Comparison of ENCODE assay signal across 11 cellular contexts in genomic region chr12:47272412-47273190, GRCh38.
DNase-seq lines count a peak whose midpoint lies in the region; ATAC-seq, FAIRE-seq and TF ChIP-seq lines count a peak whose summit lies in the region.
"Had no signal": no experiment of that assay in that cellular context is flagged by ENCODE, and none has a peak within 500 bp of the region (broad histone marks: within the 10 kb centered on the region; RNA-seq: fewer than 3 reads in every experiment).

No MANE protein-coding gene starts in this region.

- no peaks in the 10 kb centered on the region for H3K79me2 ChIP-seq in osteoblast (ENCODE audit: insufficient read depth, low read length)

- ATAC-seq in esophagus mucosa, result no peak

- FAIRE-seq in RCC 7860 (lab: Jason Lieb, UNC), result no peak

- DNase-seq in NCI-H510A treated with DMSO at 0.1 percent for 48 hours (lab: John Stamatoyannopoulos, UW), result peak; percentile 34
- DNase-seq in NCI-H510A (lab: John Stamatoyannopoulos, UW), result no peak
- DNase-seq in RCC 7860 (ENCODE audit: low spot score), result peak; percentile 26
- DNase-seq in cardiac fibroblast (ENCODE audit: low read depth in 2 of 2), result peak; percentile 18 to 60
- DNase-seq in osteoblast (ENCODE audit: insufficient read length, low spot score, missing footprints), result peak; percentile 64
- no peak for DNase-seq in effector memory CD4-positive, alpha-beta T cell
- no peak for DNase-seq in DMS 273 (lab: John Stamatoyannopoulos, UW; ENCODE audit: unreplicated experiment)
- DNase-seq: 8988T; activated effector memory CD4-positive, alpha-beta T cell treated with anti-CD3 and anti-CD28 coated beads, Interleukin-2, amount 50 U/mL, for 16 hours; RPMI8226 had no signal

- TF ChIP-seq CTCF in cardiac fibroblast (IDR thresholded peaks at IDR 0.05; ENCODE audit: low read depth, low read length), result no peak
- no peak for TF ChIP-seq CTCF in osteoblast (IDR thresholded peaks at IDR 0.05; ENCODE audit: extremely low read depth, low read depth, low read length)

- H4K20me1 ChIP-seq in osteoblast (ENCODE audit: insufficient read depth, low read length), result no peaks in the 10 kb centered on the region

- no peak overlapping the region for H2AFZ ChIP-seq in osteoblast (ENCODE audit: low read length)

- peak overlapping the region; percentile 2 for H3K4me2 ChIP-seq in osteoblast (ENCODE audit: insufficient read depth, low read length)

- H3K27me3 ChIP-seq in osteoblast (ENCODE audit: insufficient read depth, low read length), result no peaks in the 10 kb centered on the region
- no peaks in the 10 kb centered on the region for H3K27me3 ChIP-seq in effector memory CD4-positive, alpha-beta T cell (replicated peaks; ENCODE audit: control insufficient read depth, insufficient read depth, low read length, poor library complexity, severe bottlenecking)

- peaks cover 48% of the 10 kb centered on the region for H3K4me1 ChIP-seq in osteoblast (ENCODE audit: insufficient read depth, low read length)
- peaks cover 23% of the 10 kb centered on the region for H3K4me1 ChIP-seq in effector memory CD4-positive, alpha-beta T cell (ENCODE audit: control insufficient read depth, insufficient read depth, low read length, poor library complexity, severe bottlenecking)

- no peak overlapping the region for H3K4me3 ChIP-seq in cardiac fibroblast (replicated peaks in 1 of 2; ENCODE audit: low read depth in 2 of 2, low read length in 2 of 2)
- no peak overlapping the region for H3K4me3 ChIP-seq in osteoblast (ENCODE audit: insufficient read depth, low read length)
- no peak overlapping the region for H3K4me3 ChIP-seq in effector memory CD4-positive, alpha-beta T cell (ENCODE audit: insufficient read depth, low read depth, low read length, poor library complexity, severe bottlenecking)

- H3K27ac ChIP-seq in osteoblast (ENCODE audit: low read depth, low read length), result peak overlapping the region; percentile 91
- no peak overlapping the region for H3K27ac ChIP-seq in effector memory CD4-positive, alpha-beta T cell (ENCODE audit: insufficient read depth, low read length, poor library complexity, severe bottlenecking)

- no peaks in the 10 kb centered on the region for H3K9me3 ChIP-seq in osteoblast (ENCODE audit: low read depth, low read length)
- no peaks in the 10 kb centered on the region for H3K9me3 ChIP-seq in effector memory CD4-positive, alpha-beta T cell (ENCODE audit: control insufficient read depth, low read length)

- no peaks in the 10 kb centered on the region for H3K36me3 ChIP-seq in osteoblast (ENCODE audit: insufficient read depth, low read length)
- no peaks in the 10 kb centered on the region for H3K36me3 ChIP-seq in effector memory CD4-positive, alpha-beta T cell (ENCODE audit: control insufficient read depth, insufficient read depth, low read length)

Comparison
In these comparisons a context has a peak if more than half of its experiments do, and no peak if none do; other contexts are left out.
1. DNase-seq: peak in NCI-H510A treated with DMSO at 0.1 percent for 48 hours (single experiment), RCC 7860 (single experiment), cardiac fibroblast (2 of 2) and osteoblast (single experiment); none in NCI-H510A (single experiment), effector memory CD4-positive, alpha-beta T cell (0 of 3) and DMS 273 (single experiment).